ENCODE assay signal across 25 cellular contexts in genomic region chr1:19738106-19738505, GRCh38.
A peak's percentile ranks its signal among the peaks of the same experiment; 100 is the strongest.
DNase-seq lines count a peak whose midpoint lies in the region; ATAC-seq, FAIRE-seq and TF ChIP-seq lines count a peak whose summit lies in the region.
"Had no signal": no experiment of that assay in that cellular context is flagged by ENCODE, and none has a peak within 500 bp of the region (broad histone marks: within the 10 kb centered on the region; RNA-seq: fewer than 3 reads in every experiment).

No MANE protein-coding gene starts in this region.

- H3K9me3 ChIP-seq in small intestine (ENCODE audit: control insufficient read depth, low read depth) (no peaks in the 10 kb centered on the region), HAP-1 (no peaks in the 10 kb centered on the region)
- H3K9me3 ChIP-seq: Caco-2, neutrophil, psoas muscle, upper lobe of left lung had no signal

- peak overlapping the region; percentile 48 for H3K27ac ChIP-seq in VCaP
- peak overlapping the region; percentile 55 to 82 for H3K27ac ChIP-seq in small intestine (ENCODE audit: low read depth in 1 of 2, low read length in 1 of 2)
- H3K27ac ChIP-seq: C4-2B, neutrophil, psoas muscle, skin epidermis, upper lobe of left lung had no signal

- 18 to 60% (median 45%) methylated on average over 5 of the region's 5 CpGs for WGBS in small intestine, 3 donors

- in situ Hi-C loops in HAP-1 (cut with MboI; ENCODE audit: low sequenced_read_pairs): no loop called here

- FAIRE-seq in small intestine (lab: Jason Lieb, UNC): no peak
- FAIRE-seq: G401.6 had no signal

- H3K4me1 ChIP-seq in small intestine (ENCODE audit: control insufficient read depth in 2 of 2, insufficient read depth in 1 of 2, low read depth in 1 of 2, low read length in 1 of 2) (peaks cover 3 to 6% of the 10 kb centered on the region in 2 donors), HAP-1 (no peaks in the 10 kb centered on the region)
- H3K4me1 ChIP-seq: upper lobe of left lung had no signal

- H3K27me3 ChIP-seq in small intestine (ENCODE audit: control insufficient read depth in 2 of 2, insufficient read depth in 2 of 2, low read length in 2 of 2) (no peaks in the 10 kb centered on the region), HAP-1 (ENCODE audit: low read depth) (no peaks in the 10 kb centered on the region)
- H3K27me3 ChIP-seq: neutrophil, upper lobe of left lung had no signal

- DNase-seq in NCI-H2029 (lab: John Stamatoyannopoulos, UW) (peak; percentile 66), kidney tubule cell (ENCODE audit: low spot score) (peak; percentile 17), small intestine (peak; percentile 85), HAP-1 (ENCODE audit: low spot score in 2 of 2) (no peak), cerebellum (ENCODE audit: low spot score) (no peak)
- DNase-seq: activated CD8-positive, alpha-beta memory T cell treated with anti-CD3 and anti-CD28 coated beads for 24 hours; activated gamma-delta T cell treated with Interleukin-2 at 50 U/mL for 16 hours; H9; NCI-H1105 treated with DMSO at 0.1 percent for 48 hours; NCI-H2081; NCI-H345; NCI-H748 treated with DMSO at 0.1 percent for 48 hours; psoas muscle; stimulated activated CD8-positive, alpha-beta memory T cell treated with anti-CD3 and anti-CD28 coated beads, Interleukin-4, amount 100 ng/mL, for 48 hours; stimulated activated naive CD8-positive, alpha-beta T cell treated with anti-CD3 and anti-CD28 coated beads, Interleukin-15, amount 100 ng/mL, for 72 hours; T-helper 2 cell; upper lobe of left lung had no signal

- H3K4me3 ChIP-seq in small intestine (ENCODE audit: low read depth in 1 of 2, low read length in 2 of 2) (no peak overlapping the region), HAP-1 (no peak overlapping the region)
- H3K4me3 ChIP-seq: psoas muscle, skin epidermis, upper lobe of left lung had no signal

- no peak for TF ChIP-seq CTCF in VCaP (conservative IDR thresholded peaks at IDR 0.05)

- no peak for ATAC-seq in GM21423 (IDR thresholded peaks at IDR 0.05; ENCODE audit: unreplicated experiment)
- ATAC-seq: SK-N-SH treated with all-trans-retinoic acid at 6 μM for 48 hours; stimulated activated naive CD8-positive, alpha-beta T cell treated with anti-CD3 and anti-CD28 coated beads, Interleukin-15, amount 100 ng/mL, for 72 hours had no signal

- H3K36me3 ChIP-seq in small intestine (ENCODE audit: control insufficient read depth in 2 of 2, insufficient read depth in 2 of 2, low read length in 2 of 2) (peaks cover 0 to 6% of the 10 kb centered on the region in 2 donors), HAP-1 (replicated peaks) (no peaks in the 10 kb centered on the region)

Comparison
In these comparisons a context has a peak if more than half of its experiments do, and no peak if none do; other contexts are left out.
1. DNase-seq: peak in NCI-H2029 (single experiment), kidney tubule cell (single experiment) and small intestine (single experiment); none in HAP-1 (0 of 2) and cerebellum (single experiment).